11 cellular contexts compared by ENCODE assay signal in the genomic region with DNA sequence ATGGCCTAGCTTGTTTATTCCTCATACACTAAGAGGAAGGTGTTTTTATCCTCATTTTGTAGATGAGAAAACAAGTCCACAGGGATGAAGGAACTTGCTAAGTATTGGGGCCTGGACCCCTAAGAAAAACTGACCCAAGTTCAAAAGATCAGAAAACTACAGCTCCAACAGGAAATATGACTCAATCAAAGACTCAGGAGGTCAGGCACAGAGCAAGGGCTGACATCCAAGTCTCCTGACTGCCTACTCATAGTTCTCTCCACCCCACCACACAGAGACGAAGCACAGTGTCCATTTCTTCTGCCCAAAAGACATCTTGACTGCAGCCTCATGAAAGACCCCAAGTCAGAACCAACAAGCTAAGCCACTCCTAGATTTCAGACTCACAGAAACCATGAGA. TPM values are rescaled to one million over a fixed set of nuclear protein-coding genes. Genes with fewer than 3 reads are reported as not detected.
DNase-seq lines count a peak whose midpoint lies in the region; ATAC-seq and TF ChIP-seq lines count a peak whose summit lies in the region.
"Had no signal": no experiment of that assay in that cellular context is flagged by ENCODE, and none has a peak within 500 bp of the region (broad histone marks: within the 10 kb centered on the region; RNA-seq: fewer than 3 reads in every experiment).

No MANE protein-coding gene starts in this region.

- no peaks in the 10 kb centered on the region for H3K36me3 ChIP-seq in mesodermal cell (ENCODE audit: control insufficient read depth, insufficient read depth, low read length)
- H3K36me3 ChIP-seq: tibial nerve had no signal

- CTCF ChIA-PET in CD4-positive, alpha-beta T cell (lab: Charles Lee): no interaction called here

- intact Hi-C loops in CD4-positive, alpha-beta T cell (cut with DNase I, micrococcal nuclease): no loop called here

- H3K9me3 Mint-ChIP-seq in CD4-positive, alpha-beta T cell: no peaks in the 10 kb centered on the region
- H3K9me3 Mint-ChIP-seq: T-helper 1 cell treated with Interleukin-12 subunit alpha and Interleukin-12 subunit beta and Interleukin-4 antibody, amounts not matched to agents 30 μg/mL and 1 μg/mL, for 36 hours had no signal

- no peak overlapping the region for H3K4me3 Mint-ChIP-seq in CD4-positive, alpha-beta T cell
- H3K4me3 Mint-ChIP-seq: T-helper 1 cell treated with Interleukin-12 subunit alpha and Interleukin-12 subunit beta and Interleukin-4 antibody, amounts not matched to agents 30 μg/mL and 1 μg/mL, for 36 hours had no signal

- no peak overlapping the region for H3K4me3 ChIP-seq in mesodermal cell (ENCODE audit: extremely low read depth, insufficient read depth, low read length, poor library complexity, severe bottlenecking)
- H3K4me3 ChIP-seq: tibial nerve had no signal

- H3K27ac ChIP-seq in epithelial cell of prostate: peak overlapping the region; percentile 28
- H3K27ac ChIP-seq in mesodermal cell (ENCODE audit: low read depth, low read length, severe bottlenecking): peak overlapping the region; percentile 33
- H3K27ac ChIP-seq in CD4-positive, alpha-beta T cell (ENCODE audit: low read depth, low read length): no peak overlapping the region

- H3K4me1 Mint-ChIP-seq in CD4-positive, alpha-beta T cell (ENCODE audit: low read depth): no peaks in the 10 kb centered on the region

- no peak for ATAC-seq in CD4-positive, alpha-beta T cell (ENCODE audit: poor library complexity)
- ATAC-seq in GM21529 (IDR thresholded peaks at IDR 0.05; ENCODE audit: unreplicated experiment) (no peak), GM19467 (IDR thresholded peaks at IDR 0.05; ENCODE audit: unreplicated experiment) (no peak)

- 82% methylated on average over 1 of the region's 1 CpG; no CpG with 5 or more reads in 1 of the 2 experiments for WGBS in mesodermal cell (ENCODE audit: insufficient coverage in 2 of 2), 2 experiments

- TF ChIP-seq CTCF in CD4-positive, alpha-beta T cell (IDR thresholded peaks at IDR 0.05): no peak

- H3K4me1 ChIP-seq in mesodermal cell (ENCODE audit: control insufficient read depth, insufficient read depth, low read length, poor library complexity, severe bottlenecking): peaks cover 46% of the 10 kb centered on the region

- POLR2A ChIA-PET in CD4-positive, alpha-beta T cell (lab: Charles Lee): no interaction called here

- no peaks in the 10 kb centered on the region for H3K27me3 ChIP-seq in CD4-positive, alpha-beta T cell (ENCODE audit: control insufficient read depth, insufficient read depth, low read length)
- H3K27me3 ChIP-seq: tibial nerve had no signal

- H3K27me3 Mint-ChIP-seq in CD4-positive, alpha-beta T cell: no peaks in the 10 kb centered on the region

- DNase-seq in AG08396 (ENCODE audit: low spot score) (peak; percentile 73), M059J (ENCODE audit: low read depth) (peak; percentile 87), epithelial cell of prostate (ENCODE audit: low read depth, low spot score) (peak; percentile 27), NCI-H1436 (lab: John Stamatoyannopoulos, UW) (no peak)
- DNase-seq in CD4-positive, alpha-beta T cell: no peak
- DNase-seq: NCI-H187 treated with DMSO at 0.1 percent for 48 hours had no signal

- no peak overlapping the region for H3K27ac Mint-ChIP-seq in CD4-positive, alpha-beta T cell
- H3K27ac Mint-ChIP-seq: T-helper 1 cell treated with Interleukin-12 subunit alpha and Interleukin-12 subunit beta and Interleukin-4 antibody, amounts not matched to agents 30 μg/mL and 1 μg/mL, for 36 hours had no signal

- peaks cover 13% of the 10 kb centered on the region for H3K9me3 ChIP-seq in mesodermal cell (ENCODE audit: control insufficient read depth, low read length)
- H3K9me3 ChIP-seq in CD4-positive, alpha-beta T cell (ENCODE audit: control insufficient read depth, low read length): no peaks in the 10 kb centered on the region

- no peaks in the 10 kb centered on the region for H3K36me3 Mint-ChIP-seq in CD4-positive, alpha-beta T cell (ENCODE audit: low read depth)

RNA-seq across cellular contexts. Expression of gene TPM1, which starts 26.9 kb away (rescaled TPM):
- 1,051 and 1,337 TPM in 2 replicates for total RNA-seq in M059J (2014; rRNA removed; shearing (Covaris generic))
- 1,311 TPM for polyA plus RNA-seq in mesodermal cell (2013, experiment 1 of 2)
- polyA plus RNA-seq in mesodermal cell (2013, experiment 2 of 2): 1,352 TPM
- total RNA-seq in CD4-positive, alpha-beta T cell: 1 to 10 TPM; 7.9 to 9.8 TPM

Comparison
In these comparisons a context has a peak if more than half of its experiments do, and no peak if none do; other contexts are left out.
1. DNase-seq: peak in AG08396 (single experiment), M059J (single experiment) and epithelial cell of prostate (single experiment); none in CD4-positive, alpha-beta T cell (0 of 10) and NCI-H1436 (single experiment).
2. RNA of gene TPM1, which starts 26.9 kb away (total RNA-seq): 1,051 to 1,337 TPM in M059J; 7.9 to 9.8 TPM in CD4-positive, alpha-beta T cell; every median in the first group is over 10 times any median in the second.